29 cellular contexts compared by ENCODE assay signal in genomic region chr1:180896161-180896560, GRCh38.
"Had no signal": no experiment of that assay in that cellular context is flagged by ENCODE, and none has a peak within 500 bp of the region (broad histone marks: within the 10 kb centered on the region; RNA-seq: fewer than 3 reads in every experiment).

No MANE protein-coding gene starts in this region.

- H3K27me3 Mint-ChIP-seq: type B pancreatic cell had no signal

- H3K4me3 ChIP-seq: pancreas, prostate gland, right lobe of liver, sigmoid colon, suprapubic skin, testis, tibial artery, transverse colon, upper lobe of right lung, uterus had no signal

- ATAC-seq: naive thymus-derived CD8-positive, alpha-beta T cell; natural killer cell treated with Interleukin-12 subunit alpha and Interleukin-12 subunit beta and Interleukin-15 and Interleukin-18, amount 100 ng/mL, for 72 hours; pancreas; right cardiac atrium; right lobe of liver; stimulated activated effector memory CD8-positive, alpha-beta T cell treated with anti-CD3 and anti-CD28 coated beads, Interleukin-12 subunit alpha, Interleukin-12 subunit beta, amount 100 ng/mL, for 72 hours; stimulated activated naive CD8-positive, alpha-beta T cell treated with anti-CD3 and anti-CD28 coated beads, Interleukin-15, amount 100 ng/mL, for 72 hours; stimulated activated naive CD8-positive, alpha-beta T cell treated with anti-CD3 and anti-CD28 coated beads, Interleukin-15, Interleukin-2, amounts not matched to agents 100 U/mL and 50 U/mL, for 24 hours; upper lobe of right lung had no signal

- H3K4me1 Mint-ChIP-seq: naive B cell; stimulated activated effector memory CD8-positive, alpha-beta T cell treated with anti-CD3 and anti-CD28 coated beads, Interleukin-12 subunit alpha, Interleukin-12 subunit beta, amount 100 ng/mL, for 72 hours; stimulated activated naive CD8-positive, alpha-beta T cell treated with anti-CD3 and anti-CD28 coated beads, Interleukin-15, amount 100 ng/mL, for 72 hours had no signal

- H3K4me3 Mint-ChIP-seq: naive thymus-derived CD8-positive, alpha-beta T cell; natural killer cell treated with Interleukin-12 subunit alpha and Interleukin-12 subunit beta and Interleukin-15 and Interleukin-18, amount 100 ng/mL, for 72 hours; nephron progenitor cell; neural crest cell; stimulated activated effector memory CD8-positive, alpha-beta T cell treated with anti-CD3 and anti-CD28 coated beads, Interleukin-12 subunit alpha, Interleukin-12 subunit beta, amount 100 ng/mL, for 72 hours; stimulated activated naive CD8-positive, alpha-beta T cell treated with anti-CD3 and anti-CD28 coated beads, Interleukin-15, amount 100 ng/mL, for 72 hours; type B pancreatic cell had no signal

- H3K4me1 ChIP-seq: prostate gland, right lobe of liver, sigmoid colon, testis, tibial artery, transverse colon, upper lobe of right lung, uterus had no signal

- H3K9me3 Mint-ChIP-seq: nephron progenitor cell; neural crest cell; stimulated activated effector memory CD8-positive, alpha-beta T cell treated with anti-CD3 and anti-CD28 coated beads, Interleukin-12 subunit alpha, Interleukin-12 subunit beta, amount 100 ng/mL, for 72 hours had no signal

- H3K27me3 ChIP-seq: pancreas, right lobe of liver, sigmoid colon, suprapubic skin, testis, tibial artery, transverse colon, upper lobe of right lung, uterus had no signal

- H3K27ac Mint-ChIP-seq: natural killer cell treated with Interleukin-12 subunit alpha and Interleukin-12 subunit beta and Interleukin-15 and Interleukin-18, amount 100 ng/mL, for 72 hours; nephron progenitor cell; stimulated activated effector memory CD8-positive, alpha-beta T cell treated with anti-CD3 and anti-CD28 coated beads, Interleukin-12 subunit alpha, Interleukin-12 subunit beta, amount 100 ng/mL, for 72 hours; type B pancreatic cell had no signal

- H3K27ac ChIP-seq: pancreas, prostate gland, right lobe of liver, sigmoid colon, suprapubic skin, testis, tibial artery, transverse colon, upper lobe of right lung, uterus had no signal

- H3K36me3 Mint-ChIP-seq: naive B cell; natural killer cell treated with Interleukin-12 subunit alpha and Interleukin-12 subunit beta and Interleukin-15 and Interleukin-18, amount 100 ng/mL, for 72 hours; stimulated activated effector memory CD8-positive, alpha-beta T cell treated with anti-CD3 and anti-CD28 coated beads, Interleukin-12 subunit alpha, Interleukin-12 subunit beta, amount 100 ng/mL, for 72 hours; type B pancreatic cell had no signal

- FAIRE-seq: pancreas, small intestine had no signal

- H3K9me3 ChIP-seq: pancreas, prostate gland, right lobe of liver, sigmoid colon, suprapubic skin, testis, tibial artery, transverse colon, upper lobe of right lung, uterus had no signal

- H3K36me3 ChIP-seq: pancreas, prostate gland, right lobe of liver, sigmoid colon, suprapubic skin, tibial artery, transverse colon, upper lobe of right lung, uterus had no signal

- DNase-seq: naive B cell; naive thymus-derived CD8-positive, alpha-beta T cell; nephron progenitor cell; occipital lobe; pancreas; retina; right cardiac atrium; right lobe of liver; sigmoid colon; small intestine; stimulated activated CD4-positive, alpha-beta T cell treated with anti-CD3 and anti-CD28 coated beads, Interleukin-15, amount 100 ng/mL, for 24 hours; stimulated activated CD4-positive, alpha-beta T cell treated with anti-CD3 and anti-CD28 coated beads, Interleukin-2, amount 100 ng/mL, for 24 hours; stimulated activated CD4-positive, alpha-beta T cell treated with anti-CD3 and anti-CD28 coated beads, Interleukin-2, amount 100 ng/mL, for 48 hours; stimulated activated CD4-positive, alpha-beta T cell treated with anti-CD3 and anti-CD28 coated beads, Interleukin-4, amount 100 ng/mL, for 24 hours; stimulated activated naive CD4-positive, alpha-beta T cell; stimulated activated naive CD8-positive, alpha-beta T cell treated with anti-CD3 and anti-CD28 coated beads, Interleukin-15, amount 100 ng/mL, for 72 hours; stimulated activated naive CD8-positive, alpha-beta T cell treated with anti-CD3 and anti-CD28 coated beads, Interleukin-15, Interleukin-2, amounts not matched to agents 100 U/mL and 50 U/mL, for 24 hours; substantia nigra; testis; tibial artery; transverse colon; upper lobe of right lung; uterus had no signal
